Comparison of ENCODE assay signal across 1 cellular context in genomic region chr1:8276173-8276914, GRCh38.
TF ChIP-seq lines count a peak whose summit lies in the region.

No MANE protein-coding gene starts in this region.

TF ChIP-seq in GM12878, 131 proteins besides CTCF, POLR2A, EP300 and RAD21:
- TF ChIP-seq RUNX3 (IDR thresholded peaks at IDR 0.05; ENCODE audit: low read length) (no peak), ETV6 (conservative IDR thresholded peaks at IDR 0.05 in 1 of 2, IDR thresholded peaks at IDR 0.05 in 1 of 2; ENCODE audit: borderline replicate concordance in 1 of 2, low read depth in 1 of 2) (peak in 1 of 2 experiments; percentile 35; a peak in 1 of 4 replicates), TCF3 (IDR thresholded peaks at IDR 0.05; ENCODE audit: borderline replicate concordance, insufficient read depth, low read depth, low read length) (peak; percentile 58; the same call in 1 of the 2 replicates), MTA2 (IDR thresholded peaks at IDR 0.05; ENCODE audit: low read depth) (no peak)
